In genomic region chrX:16786139-16786790, GRCh38 we compare ENCODE assay signal across 8 cellular contexts. TPM values are rescaled to one million over a fixed set of nuclear protein-coding genes. Genes with fewer than 3 reads are reported as not detected.
A peak's percentile ranks its signal among the peaks of the same experiment; 100 is the strongest.
DNase-seq lines count a peak whose midpoint lies in the region; TF ChIP-seq lines count a peak whose summit lies in the region.

TXLNG (plus strand) TSS chrX:16786466; CDS start chrX:16786488, 22 bp downstream.

- peaks cover 9% of the 10 kb centered on the region for H3K4me1 Mint-ChIP-seq in activated naive CD4-positive, alpha-beta T cell treated with anti-CD3 and anti-CD28 coated beads for 36 hours (ENCODE audit: low read depth)

- H2AFZ ChIP-seq in neuron (ENCODE audit: low read depth, low read length): peak within 1 kb of the TSS; percentile 99

- CTCF ChIA-PET in activated naive CD4-positive, alpha-beta T cell treated with anti-CD3 and anti-CD28 coated beads for 36 hours (lab: Charles Lee): no interaction called here

- peaks cover 2% of the 10 kb centered on the region for H3K36me3 Mint-ChIP-seq in activated naive CD4-positive, alpha-beta T cell treated with anti-CD3 and anti-CD28 coated beads for 36 hours (ENCODE audit: low read depth)

- H3K27me3 Mint-ChIP-seq in activated naive CD4-positive, alpha-beta T cell treated with anti-CD3 and anti-CD28 coated beads for 36 hours (ENCODE audit: low read depth): no peaks in the 10 kb centered on the region

- H3K27ac Mint-ChIP-seq in activated naive CD4-positive, alpha-beta T cell treated with anti-CD3 and anti-CD28 coated beads for 36 hours: peak within 1 kb of the TSS; percentile 72

- intact Hi-C loops in activated naive CD4-positive, alpha-beta T cell treated with anti-CD3 and anti-CD28 coated beads for 36 hours (cut with micrococcal nuclease): loop anchor here (1.0 to 5.0 kb wide), 9 partner anchors 39 to 1449 kb away; partner anchors contain the start of genes PIGA, RBBP7, REPS2 and SYAP1

- peak within 1 kb of the TSS; percentile 84 for H3K27ac ChIP-seq in subcutaneous abdominal adipose tissue (ENCODE audit: low read depth, low read length)

- H3K9me3 Mint-ChIP-seq in activated naive CD4-positive, alpha-beta T cell treated with anti-CD3 and anti-CD28 coated beads for 36 hours: no peaks in the 10 kb centered on the region

- no peaks in the 10 kb centered on the region for H3K27me3 ChIP-seq in neuron (ENCODE audit: insufficient read depth, low read length)
- peaks cover 0 to 2% (median 0%) of the 10 kb centered on the region in 5 donors for H3K27me3 ChIP-seq in subcutaneous abdominal adipose tissue (ENCODE audit: control insufficient read depth in 5 of 5, insufficient read depth in 4 of 5, low read length in 5 of 5)

- H3K4me1 ChIP-seq in neuron (ENCODE audit: insufficient read depth, low read length) (peaks cover 5% of the 10 kb centered on the region), subcutaneous abdominal adipose tissue (ENCODE audit: control insufficient read depth in 5 of 5, insufficient read depth in 5 of 5, low read length in 5 of 5) (peaks cover 8 to 27% (median 26%) of the 10 kb centered on the region in 5 donors)

- H3K9ac ChIP-seq in subcutaneous abdominal adipose tissue (ENCODE audit: low read length in 5 of 5): peak within 1 kb of the TSS; percentile 22 to 88 (median 81)

- H3K4me3 Mint-ChIP-seq in activated naive CD4-positive, alpha-beta T cell treated with anti-CD3 and anti-CD28 coated beads for 36 hours: peak within 1 kb of the TSS; percentile 83

- H3K9me3 ChIP-seq in neuron (ENCODE audit: low read length): no peaks in the 10 kb centered on the region
- H3K9me3 ChIP-seq in subcutaneous abdominal adipose tissue (ENCODE audit: control insufficient read depth in 5 of 5, low read length in 5 of 5): no peaks in the 10 kb centered on the region

- H3K36me3 ChIP-seq in neuron (ENCODE audit: insufficient read depth, low read length): peaks cover 12% of the 10 kb centered on the region
- peaks cover 0 to 6% (median 2%) of the 10 kb centered on the region in 5 donors for H3K36me3 ChIP-seq in subcutaneous abdominal adipose tissue (ENCODE audit: control insufficient read depth in 5 of 5, insufficient read depth in 5 of 5, low read length in 5 of 5)

- TF ChIP-seq CTCF in HFF-Myc (IDR thresholded peaks at IDR 0.05; ENCODE audit: low read depth, low read length, missing control alignments): no peak

- H3K4me3 ChIP-seq in HFF-Myc (replicated peaks; ENCODE audit: low read depth, low read length) (peak within 1 kb of the TSS; percentile 60), neuron (ENCODE audit: low read length) (peak within 1 kb of the TSS; percentile 96), subcutaneous abdominal adipose tissue (ENCODE audit: low read depth in 1 of 5, low read length in 5 of 5) (peak within 1 kb of the TSS; percentile 86 to 92 (median 90))

- DNase-seq in GM03348 (ENCODE audit: low spot score) (peak; percentile 96), HFF-Myc (ENCODE audit: extremely low read depth, low read depth) (peak; percentile 92), NAMALWA (ENCODE audit: low spot score) (peak; percentile 97), SK-N-DZ (ENCODE audit: low spot score) (peak; percentile 98), foreskin melanocyte (peak; percentile 96)
- DNase-seq in activated naive CD4-positive, alpha-beta T cell treated with anti-CD3 and anti-CD28 coated beads for 36 hours: peak; percentile 95

RNA-seq across cellular contexts. Expression of gene TXLNG, which starts in this region (rescaled TPM):
- 27.6 and 28.0 TPM in 2 replicates for polyA plus RNA-seq in SK-N-DZ (2014; cell fraction: cytosol; rRNA removed)
- 30.2 and 33.0 TPM in 2 replicates for polyA plus RNA-seq in SK-N-DZ (2014; cell fraction: nucleus; rRNA removed)
- total RNA-seq in activated naive CD4-positive, alpha-beta T cell treated with anti-CD3 and anti-CD28 coated beads for 36 hours: 10 to 100 TPM; 11.8 to 12.3 TPM

Comparison
In these comparisons a context has a peak if more than half of its experiments do, and no peak if none do; other contexts are left out.
1. Peak in every context shown above with its lines: DNase-seq, H3K4me3 ChIP-seq and H3K27ac ChIP-seq.